Comparison of ENCODE assay signal across 8 cellular contexts in genomic region chrX:109889289-109890006, GRCh38.
DNase-seq lines count a peak whose midpoint lies in the region; ATAC-seq, FAIRE-seq and TF ChIP-seq lines count a peak whose summit lies in the region.

No MANE protein-coding gene starts in this region.

- H3K79me2 ChIP-seq in astrocyte (ENCODE audit: insufficient read depth, low read length) = no peaks in the 10 kb centered on the region

- H3K36me3 ChIP-seq in astrocyte (ENCODE audit: insufficient read depth, low read length) (no peaks in the 10 kb centered on the region), mucosa of descending colon (ENCODE audit: low read depth) (no peaks in the 10 kb centered on the region), esophagus muscularis mucosa (no peaks in the 10 kb centered on the region), SJCRH30 (no peaks in the 10 kb centered on the region)

- peaks cover 2% of the 10 kb centered on the region for H3K27me3 ChIP-seq in astrocyte (ENCODE audit: insufficient read depth, low read length)
- H3K27me3 ChIP-seq in esophagus muscularis mucosa = no peaks in the 10 kb centered on the region
- no peaks in the 10 kb centered on the region for H3K27me3 ChIP-seq in SJCRH30

- ATAC-seq in HG03103 (IDR thresholded peaks at IDR 0.05; ENCODE audit: low read depth, unreplicated experiment) = peak; percentile 44
- peak; percentile 46 for ATAC-seq in mucosa of descending colon
- no peak for ATAC-seq in GM19467 (IDR thresholded peaks at IDR 0.05; ENCODE audit: unreplicated experiment)

- TF ChIP-seq CTCF in GM12873 (IDR thresholded peaks at IDR 0.05; ENCODE audit: insufficient read depth, low read depth, low read length, missing control alignments) = peak; percentile 28
- no peak for TF ChIP-seq CTCF in astrocyte (IDR thresholded peaks at IDR 0.05; ENCODE audit: insufficient read depth, low read depth, low read length)
- TF ChIP-seq CTCF in mucosa of descending colon (IDR thresholded peaks at IDR 0.05) = no peak
- TF ChIP-seq CTCF in esophagus muscularis mucosa (IDR thresholded peaks at IDR 0.05) = no peak

- no peaks in the 10 kb centered on the region for H4K20me1 ChIP-seq in astrocyte (ENCODE audit: insufficient read depth, low read length)

- no peak overlapping the region for H3K4me2 ChIP-seq in astrocyte (ENCODE audit: low read length)

- peaks cover 4% of the 10 kb centered on the region for H3K27me3 Mint-ChIP-seq in astrocyte (ENCODE audit: low read depth, unreplicated experiment)

- no peak for DNase-seq in astrocyte (ENCODE audit: low read depth)
- no peak for DNase-seq in mucosa of descending colon
- DNase-seq in esophagus muscularis mucosa (ENCODE audit: extremely low spot score) = no peak
- DNase-seq in posterior vena cava (ENCODE audit: low spot score) = no peak
- DNase-seq in SJCRH30 = no peak

- no peak overlapping the region for H3K27ac Mint-ChIP-seq in astrocyte (ENCODE audit: unreplicated experiment)

- H3K4me3 ChIP-seq in astrocyte (ENCODE audit: insufficient read depth, low read depth, low read length) (no peak overlapping the region), mucosa of descending colon (no peak overlapping the region), esophagus muscularis mucosa (no peak overlapping the region), SJCRH30 (no peak overlapping the region)

- TF ChIP-seq EP300 in esophagus muscularis mucosa (IDR thresholded peaks at IDR 0.05) = no peak

- intact Hi-C loops in mucosa of descending colon (cut with DNase I, micrococcal nuclease) = no loop called here
- intact Hi-C loops in esophagus muscularis mucosa (cut with DNase I) = loop anchor here (5.0 kb wide), 1 partner anchor 402 kb away; no protein-coding TSS in a partner anchor
- intact Hi-C loops in posterior vena cava (cut with DNase I) = no loop called here

- H3K9ac ChIP-seq in astrocyte (ENCODE audit: low read length) = no peak overlapping the region

- H3K4me3 Mint-ChIP-seq in astrocyte (ENCODE audit: unreplicated experiment) = no peak overlapping the region

- no peaks in the 10 kb centered on the region for H3K4me1 ChIP-seq in astrocyte (ENCODE audit: insufficient read depth, low read length)
- H3K4me1 ChIP-seq in mucosa of descending colon (ENCODE audit: low read depth) = no peaks in the 10 kb centered on the region
- H3K4me1 ChIP-seq in esophagus muscularis mucosa = peaks cover 0 to 7% (median 5%) of the 10 kb centered on the region in 4 donors
- H3K4me1 ChIP-seq in SJCRH30 = no peaks in the 10 kb centered on the region

- 38% methylated on average over 4 of the region's 4 CpGs for WGBS in esophagus muscularis mucosa

- no peaks in the 10 kb centered on the region for H3K4me1 Mint-ChIP-seq in astrocyte (ENCODE audit: low read depth, unreplicated experiment)

- FAIRE-seq in astrocyte (lab: Jason Lieb, UNC) = peak; percentile 83

- no peak overlapping the region for H2AFZ ChIP-seq in astrocyte (ENCODE audit: low read depth, low read length)

- H3K27ac ChIP-seq in astrocyte (ENCODE audit: low read depth, low read length) (no peak overlapping the region), esophagus muscularis mucosa (replicated peaks in 1 of 4) (no peak overlapping the region), SJCRH30 (no peak overlapping the region)

- H3K9me3 ChIP-seq in astrocyte (ENCODE audit: insufficient read depth, low read depth, low read length) (no peaks in the 10 kb centered on the region), mucosa of descending colon (no peaks in the 10 kb centered on the region), esophagus muscularis mucosa (no peaks in the 10 kb centered on the region), SJCRH30 (replicated peaks) (no peaks in the 10 kb centered on the region)

- no peaks in the 10 kb centered on the region for H3K36me3 Mint-ChIP-seq in astrocyte (ENCODE audit: low read depth, unreplicated experiment)

- no peaks in the 10 kb centered on the region for H3K9me3 Mint-ChIP-seq in astrocyte (ENCODE audit: unreplicated experiment)

- no peak for TF ChIP-seq POLR2A in esophagus muscularis mucosa (IDR thresholded peaks at IDR 0.05; ENCODE audit: low read depth)
